Comparison of ENCODE assay signal across 1 cellular context in the genomic region with DNA sequence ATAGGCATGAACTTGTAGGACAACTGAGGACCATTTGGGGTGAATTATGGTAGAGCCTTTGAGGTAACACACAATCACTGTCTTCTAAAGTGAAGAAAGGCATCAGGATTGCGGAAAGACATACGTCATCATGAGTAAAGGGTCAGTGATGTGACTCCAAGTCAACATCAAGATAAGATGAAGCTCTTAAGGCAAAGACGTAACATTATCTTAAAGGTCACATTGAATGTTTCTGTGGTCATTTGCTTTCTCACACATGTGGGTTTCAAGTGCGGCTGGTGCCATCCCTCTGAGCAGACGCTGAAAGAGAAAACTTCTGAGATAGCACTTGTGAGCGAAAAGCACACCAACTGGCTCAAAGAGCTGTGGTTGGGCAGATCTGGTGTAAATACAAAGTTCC.
TF ChIP-seq lines count a peak whose summit lies in the region.

No MANE protein-coding gene starts in this region.

TF ChIP-seq in K562, 482 proteins besides CTCF, POLR2A, EP300 and RAD21 (continued from another document):
- TF ChIP-seq, protein P1, sequence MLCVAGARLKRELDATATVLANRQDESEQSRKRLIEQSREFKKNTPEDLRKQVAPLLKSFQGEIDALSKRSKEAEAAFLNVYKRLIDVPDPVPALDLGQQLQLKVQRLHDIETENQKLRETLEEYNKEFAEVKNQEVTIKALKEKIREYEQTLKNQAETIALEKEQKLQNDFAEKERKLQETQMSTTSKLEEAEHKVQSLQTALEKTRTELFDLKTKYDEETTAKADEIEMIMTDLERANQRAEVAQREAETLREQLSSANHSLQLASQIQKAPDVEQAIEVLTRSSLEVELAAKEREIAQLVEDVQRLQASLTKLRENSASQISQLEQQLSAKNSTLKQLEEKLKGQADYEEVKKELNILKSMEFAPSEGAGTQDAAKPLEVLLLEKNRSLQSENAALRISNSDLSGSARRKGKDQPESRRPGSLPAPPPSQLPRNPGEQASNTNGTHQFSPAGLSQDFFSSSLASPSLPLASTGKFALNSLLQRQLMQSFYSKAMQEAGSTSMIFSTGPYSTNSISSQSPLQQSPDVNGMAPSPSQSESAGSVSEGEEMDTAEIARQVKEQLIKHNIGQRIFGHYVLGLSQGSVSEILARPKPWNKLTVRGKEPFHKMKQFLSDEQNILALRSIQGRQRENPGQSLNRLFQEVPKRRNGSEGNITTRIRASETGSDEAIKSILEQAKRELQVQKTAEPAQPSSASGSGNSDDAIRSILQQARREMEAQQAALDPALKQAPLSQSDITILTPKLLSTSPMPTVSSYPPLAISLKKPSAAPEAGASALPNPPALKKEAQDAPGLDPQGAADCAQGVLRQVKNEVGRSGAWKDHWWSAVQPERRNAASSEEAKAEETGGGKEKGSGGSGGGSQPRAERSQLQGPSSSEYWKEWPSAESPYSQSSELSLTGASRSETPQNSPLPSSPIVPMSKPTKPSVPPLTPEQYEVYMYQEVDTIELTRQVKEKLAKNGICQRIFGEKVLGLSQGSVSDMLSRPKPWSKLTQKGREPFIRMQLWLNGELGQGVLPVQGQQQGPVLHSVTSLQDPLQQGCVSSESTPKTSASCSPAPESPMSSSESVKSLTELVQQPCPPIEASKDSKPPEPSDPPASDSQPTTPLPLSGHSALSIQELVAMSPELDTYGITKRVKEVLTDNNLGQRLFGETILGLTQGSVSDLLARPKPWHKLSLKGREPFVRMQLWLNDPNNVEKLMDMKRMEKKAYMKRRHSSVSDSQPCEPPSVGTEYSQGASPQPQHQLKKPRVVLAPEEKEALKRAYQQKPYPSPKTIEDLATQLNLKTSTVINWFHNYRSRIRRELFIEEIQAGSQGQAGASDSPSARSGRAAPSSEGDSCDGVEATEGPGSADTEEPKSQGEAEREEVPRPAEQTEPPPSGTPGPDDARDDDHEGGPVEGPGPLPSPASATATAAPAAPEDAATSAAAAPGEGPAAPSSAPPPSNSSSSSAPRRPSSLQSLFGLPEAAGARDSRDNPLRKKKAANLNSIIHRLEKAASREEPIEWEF (CRISPR knock-in tag; IDR thresholded peaks at IDR 0.05), result no peak
- TF ChIP-seq KAT2B (IDR thresholded peaks at IDR 0.05; ENCODE audit: low read depth, low read length), result no peak
- TF ChIP-seq, protein P2, sequence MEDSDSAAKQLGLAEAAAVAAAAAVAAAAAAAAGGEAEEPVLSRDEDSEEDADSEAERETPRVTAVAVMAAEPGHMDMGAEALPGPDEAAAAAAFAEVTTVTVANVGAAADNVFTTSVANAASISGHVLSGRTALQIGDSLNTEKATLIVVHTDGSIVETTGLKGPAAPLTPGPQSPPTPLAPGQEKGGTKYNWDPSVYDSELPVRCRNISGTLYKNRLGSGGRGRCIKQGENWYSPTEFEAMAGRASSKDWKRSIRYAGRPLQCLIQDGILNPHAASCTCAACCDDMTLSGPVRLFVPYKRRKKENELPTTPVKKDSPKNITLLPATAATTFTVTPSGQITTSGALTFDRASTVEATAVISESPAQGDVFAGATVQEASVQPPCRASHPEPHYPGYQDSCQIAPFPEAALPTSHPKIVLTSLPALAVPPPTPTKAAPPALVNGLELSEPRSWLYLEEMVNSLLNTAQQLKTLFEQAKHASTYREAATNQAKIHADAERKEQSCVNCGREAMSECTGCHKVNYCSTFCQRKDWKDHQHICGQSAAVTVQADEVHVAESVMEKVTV (CRISPR knock-in tag; IDR thresholded peaks at IDR 0.05), result no peak
- peak; percentile 85 for TF ChIP-seq FOSL1 (tag; conservative IDR thresholded peaks at IDR 0.05)
- TF ChIP-seq ZEB2 (IDR thresholded peaks at IDR 0.05), result no peak
- no peak for TF ChIP-seq ZNF778 (CRISPR knock-in tag; IDR thresholded peaks at IDR 0.05)
- TF ChIP-seq, protein P3, sequence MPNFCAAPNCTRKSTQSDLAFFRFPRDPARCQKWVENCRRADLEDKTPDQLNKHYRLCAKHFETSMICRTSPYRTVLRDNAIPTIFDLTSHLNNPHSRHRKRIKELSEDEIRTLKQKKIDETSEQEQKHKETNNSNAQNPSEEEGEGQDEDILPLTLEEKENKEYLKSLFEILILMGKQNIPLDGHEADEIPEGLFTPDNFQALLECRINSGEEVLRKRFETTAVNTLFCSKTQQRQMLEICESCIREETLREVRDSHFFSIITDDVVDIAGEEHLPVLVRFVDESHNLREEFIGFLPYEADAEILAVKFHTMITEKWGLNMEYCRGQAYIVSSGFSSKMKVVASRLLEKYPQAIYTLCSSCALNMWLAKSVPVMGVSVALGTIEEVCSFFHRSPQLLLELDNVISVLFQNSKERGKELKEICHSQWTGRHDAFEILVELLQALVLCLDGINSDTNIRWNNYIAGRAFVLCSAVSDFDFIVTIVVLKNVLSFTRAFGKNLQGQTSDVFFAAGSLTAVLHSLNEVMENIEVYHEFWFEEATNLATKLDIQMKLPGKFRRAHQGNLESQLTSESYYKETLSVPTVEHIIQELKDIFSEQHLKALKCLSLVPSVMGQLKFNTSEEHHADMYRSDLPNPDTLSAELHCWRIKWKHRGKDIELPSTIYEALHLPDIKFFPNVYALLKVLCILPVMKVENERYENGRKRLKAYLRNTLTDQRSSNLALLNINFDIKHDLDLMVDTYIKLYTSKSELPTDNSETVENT (CRISPR knock-in tag; IDR thresholded peaks at IDR 0.05), result no peak
- peak; percentile 67; the same call in 1 of the 2 replicates for TF ChIP-seq ESRRA (IDR thresholded peaks at IDR 0.05; ENCODE audit: borderline replicate concordance, low read depth)
- no peak for TF ChIP-seq CCNT2 (IDR thresholded peaks at IDR 0.05; ENCODE audit: borderline replicate concordance, extremely low read depth, insufficient read length, low read depth, low read length)
- TF ChIP-seq ZNF324 (CRISPR knock-in tag; IDR thresholded peaks at IDR 0.05), result no peak
- no peak for TF ChIP-seq JUND (IDR thresholded peaks at IDR 0.05; ENCODE audit: borderline replicate concordance, low read depth, low read length)
- TF ChIP-seq JUND (tag; IDR thresholded peaks at IDR 0.05; ENCODE audit: borderline replicate concordance, low read depth, low read length), result peak; percentile 34; the same call in 1 of the 3 replicates
- no peak for TF ChIP-seq SFPQ (IDR thresholded peaks at IDR 0.05; ENCODE audit: low read depth, low read length)
- TF ChIP-seq CBFA2T3 (IDR thresholded peaks at IDR 0.05), result peak; percentile 31; the same call in 1 of the 2 replicates
